Comparison of ENCODE assay signal across 1 cellular context in the genomic region with DNA sequence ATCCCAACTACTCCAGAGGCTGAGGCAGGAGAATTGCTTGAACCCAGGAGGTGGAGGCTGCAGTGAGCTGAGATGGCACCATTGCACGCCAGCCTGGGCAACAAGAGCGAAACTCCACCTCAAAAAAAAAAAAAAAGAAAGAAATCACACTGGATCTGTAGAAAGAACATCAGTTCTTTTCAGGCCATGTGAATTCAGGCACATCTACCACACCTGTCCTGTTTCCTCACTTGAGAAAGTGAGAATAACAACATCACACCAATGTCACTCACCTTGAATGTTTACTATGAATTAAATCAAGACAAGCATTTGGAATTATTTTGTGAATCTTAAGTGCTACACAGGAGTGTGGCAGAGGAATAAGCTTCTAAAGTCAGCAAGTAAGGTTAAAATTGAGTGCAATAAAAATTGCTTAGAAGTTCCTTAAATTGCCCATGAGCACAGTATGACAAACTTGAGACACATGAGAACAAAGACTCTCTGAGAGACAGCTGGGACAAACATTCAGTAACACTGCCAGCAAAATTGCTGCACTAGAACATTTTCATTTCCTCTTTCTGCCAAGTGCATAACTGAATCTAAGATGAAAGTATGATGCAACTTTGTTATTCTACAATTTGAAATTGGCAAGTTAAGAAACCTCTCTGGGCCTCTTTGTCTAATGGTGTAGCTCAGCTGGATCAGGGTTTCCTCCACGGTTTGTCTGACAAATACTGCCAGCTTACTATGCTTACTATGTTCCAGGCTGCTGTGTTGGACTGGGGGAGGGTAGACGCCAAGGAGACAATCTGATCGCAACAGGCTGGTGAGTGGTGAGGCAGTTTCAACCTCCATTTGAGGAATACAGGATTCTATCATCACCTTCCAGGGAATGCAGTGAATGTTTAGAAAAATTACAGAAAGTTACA.
TF ChIP-seq lines count a peak whose summit lies in the region.

No MANE protein-coding gene starts in this region.

TF ChIP-seq in GM12878, 131 proteins besides CTCF, POLR2A, EP300 and RAD21 (continued from another document and continues in another):
- TF ChIP-seq, protein P1, sequence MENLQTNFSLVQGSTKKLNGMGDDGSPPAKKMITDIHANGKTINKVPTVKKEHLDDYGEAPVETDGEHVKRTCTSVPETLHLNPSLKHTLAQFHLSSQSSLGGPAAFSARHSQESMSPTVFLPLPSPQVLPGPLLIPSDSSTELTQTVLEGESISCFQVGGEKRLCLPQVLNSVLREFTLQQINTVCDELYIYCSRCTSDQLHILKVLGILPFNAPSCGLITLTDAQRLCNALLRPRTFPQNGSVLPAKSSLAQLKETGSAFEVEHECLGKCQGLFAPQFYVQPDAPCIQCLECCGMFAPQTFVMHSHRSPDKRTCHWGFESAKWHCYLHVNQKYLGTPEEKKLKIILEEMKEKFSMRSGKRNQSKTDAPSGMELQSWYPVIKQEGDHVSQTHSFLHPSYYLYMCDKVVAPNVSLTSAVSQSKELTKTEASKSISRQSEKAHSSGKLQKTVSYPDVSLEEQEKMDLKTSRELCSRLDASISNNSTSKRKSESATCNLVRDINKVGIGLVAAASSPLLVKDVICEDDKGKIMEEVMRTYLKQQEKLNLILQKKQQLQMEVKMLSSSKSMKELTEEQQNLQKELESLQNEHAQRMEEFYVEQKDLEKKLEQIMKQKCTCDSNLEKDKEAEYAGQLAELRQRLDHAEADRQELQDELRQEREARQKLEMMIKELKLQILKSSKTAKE (IDR thresholded peaks at IDR 0.05; ENCODE audit: low read depth, poor library complexity, severe bottlenecking): peak; percentile 86
- no peak for TF ChIP-seq EED (IDR thresholded peaks at IDR 0.05; ENCODE audit: low read depth)
- no peak for TF ChIP-seq BRCA1 (IDR thresholded peaks at IDR 0.05; ENCODE audit: low read depth, low read length)
- TF ChIP-seq MEF2B (IDR thresholded peaks at IDR 0.05; ENCODE audit: partially characterized antibody, poor library complexity, severe bottlenecking): peak; percentile 70
- no peak; the same call in 1 of the 2 replicates for TF ChIP-seq SMAD5 (IDR thresholded peaks at IDR 0.05; ENCODE audit: low read depth)
- no peak for TF ChIP-seq USF1 (IDR thresholded peaks at IDR 0.05; ENCODE audit: borderline replicate concordance, extremely low read length, insufficient read depth, low read depth, low read length)
- 0 out of 2 replicates have a peak, but pooled peaks have one; percentile 47 for TF ChIP-seq MYB (IDR thresholded peaks at IDR 0.05; ENCODE audit: borderline replicate concordance, low read depth, low read length)
- TF ChIP-seq SP1 (IDR thresholded peaks at IDR 0.05; ENCODE audit: low read depth, low read length): peak; percentile 38
- no peak for TF ChIP-seq NRF1 (conservative IDR thresholded peaks at IDR 0.05; ENCODE audit: low read depth, low read length)
- no peak for TF ChIP-seq HSF1 (IDR thresholded peaks at IDR 0.05; ENCODE audit: low read depth, low read length)
- TF ChIP-seq, protein P2, sequence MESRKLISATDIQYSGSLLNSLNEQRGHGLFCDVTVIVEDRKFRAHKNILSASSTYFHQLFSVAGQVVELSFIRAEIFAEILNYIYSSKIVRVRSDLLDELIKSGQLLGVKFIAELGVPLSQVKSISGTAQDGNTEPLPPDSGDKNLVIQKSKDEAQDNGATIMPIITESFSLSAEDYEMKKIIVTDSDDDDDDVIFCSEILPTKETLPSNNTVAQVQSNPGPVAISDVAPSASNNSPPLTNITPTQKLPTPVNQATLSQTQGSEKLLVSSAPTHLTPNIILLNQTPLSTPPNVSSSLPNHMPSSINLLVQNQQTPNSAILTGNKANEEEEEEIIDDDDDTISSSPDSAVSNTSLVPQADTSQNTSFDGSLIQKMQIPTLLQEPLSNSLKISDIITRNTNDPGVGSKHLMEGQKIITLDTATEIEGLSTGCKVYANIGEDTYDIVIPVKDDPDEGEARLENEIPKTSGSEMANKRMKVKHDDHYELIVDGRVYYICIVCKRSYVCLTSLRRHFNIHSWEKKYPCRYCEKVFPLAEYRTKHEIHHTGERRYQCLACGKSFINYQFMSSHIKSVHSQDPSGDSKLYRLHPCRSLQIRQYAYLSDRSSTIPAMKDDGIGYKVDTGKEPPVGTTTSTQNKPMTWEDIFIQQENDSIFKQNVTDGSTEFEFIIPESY (IDR thresholded peaks at IDR 0.05): no peak
- TF ChIP-seq ASH2L (IDR thresholded peaks at IDR 0.05; ENCODE audit: borderline replicate concordance, low read depth): 0 out of 2 replicates have a peak, but pooled peaks have one; percentile 52
- TF ChIP-seq TCF12 (IDR thresholded peaks at IDR 0.05; ENCODE audit: low read depth, low read length): peak; percentile 85; the same call in 1 of the 2 replicates
- peak; percentile 60; the same call in 1 of the 2 replicates for TF ChIP-seq NBN (IDR thresholded peaks at IDR 0.05)
- no peak for TF ChIP-seq CEBPZ (IDR thresholded peaks at IDR 0.05; ENCODE audit: low read depth, low read length)
- no peak for TF ChIP-seq NFYA (IDR thresholded peaks at IDR 0.05; ENCODE audit: borderline replicate concordance, low read depth, low read length)
- peak; percentile 70; the same call in 1 of the 2 replicates for TF ChIP-seq CHD2 (IDR thresholded peaks at IDR 0.05; ENCODE audit: borderline replicate concordance, low read depth, low read length)
- no peak for TF ChIP-seq FOXK2 (IDR thresholded peaks at IDR 0.05)
- TF ChIP-seq MTA2 (IDR thresholded peaks at IDR 0.05; ENCODE audit: low read depth): peak; percentile 70
- TF ChIP-seq BACH1 (IDR thresholded peaks at IDR 0.05; ENCODE audit: borderline replicate concordance): peak; percentile 70
- no peak for TF ChIP-seq HDAC2 (IDR thresholded peaks at IDR 0.05)
- peak; percentile 32 to 50; a peak in 2 of 4 replicates for TF ChIP-seq BHLHE40 (IDR thresholded peaks at IDR 0.05; ENCODE audit: borderline replicate concordance in 1 of 2, low read depth in 2 of 2, low read length in 1 of 2)
- no peak for TF ChIP-seq ZNF274 (IDR thresholded peaks at IDR 0.05; ENCODE audit: insufficient read depth, insufficient read length)
- TF ChIP-seq EZH2 (IDR thresholded peaks at IDR 0.05; ENCODE audit: borderline replicate concordance, control insufficient read depth, low read depth, low read length): no peak
- TF ChIP-seq ZBTB4 (CRISPR knock-in tag; IDR thresholded peaks at IDR 0.05): no peak
- TF ChIP-seq TCF3 (IDR thresholded peaks at IDR 0.05; ENCODE audit: borderline replicate concordance, insufficient read depth, low read depth, low read length): peak; percentile 82; the same call in 1 of the 2 replicates
- TF ChIP-seq ZBED1 (IDR thresholded peaks at IDR 0.05; ENCODE audit: borderline replicate concordance): no peak
- TF ChIP-seq CBX5 (IDR thresholded peaks at IDR 0.05; ENCODE audit: low read depth): peak; percentile 73; the same call in 1 of the 2 replicates
- TF ChIP-seq, protein P3, sequence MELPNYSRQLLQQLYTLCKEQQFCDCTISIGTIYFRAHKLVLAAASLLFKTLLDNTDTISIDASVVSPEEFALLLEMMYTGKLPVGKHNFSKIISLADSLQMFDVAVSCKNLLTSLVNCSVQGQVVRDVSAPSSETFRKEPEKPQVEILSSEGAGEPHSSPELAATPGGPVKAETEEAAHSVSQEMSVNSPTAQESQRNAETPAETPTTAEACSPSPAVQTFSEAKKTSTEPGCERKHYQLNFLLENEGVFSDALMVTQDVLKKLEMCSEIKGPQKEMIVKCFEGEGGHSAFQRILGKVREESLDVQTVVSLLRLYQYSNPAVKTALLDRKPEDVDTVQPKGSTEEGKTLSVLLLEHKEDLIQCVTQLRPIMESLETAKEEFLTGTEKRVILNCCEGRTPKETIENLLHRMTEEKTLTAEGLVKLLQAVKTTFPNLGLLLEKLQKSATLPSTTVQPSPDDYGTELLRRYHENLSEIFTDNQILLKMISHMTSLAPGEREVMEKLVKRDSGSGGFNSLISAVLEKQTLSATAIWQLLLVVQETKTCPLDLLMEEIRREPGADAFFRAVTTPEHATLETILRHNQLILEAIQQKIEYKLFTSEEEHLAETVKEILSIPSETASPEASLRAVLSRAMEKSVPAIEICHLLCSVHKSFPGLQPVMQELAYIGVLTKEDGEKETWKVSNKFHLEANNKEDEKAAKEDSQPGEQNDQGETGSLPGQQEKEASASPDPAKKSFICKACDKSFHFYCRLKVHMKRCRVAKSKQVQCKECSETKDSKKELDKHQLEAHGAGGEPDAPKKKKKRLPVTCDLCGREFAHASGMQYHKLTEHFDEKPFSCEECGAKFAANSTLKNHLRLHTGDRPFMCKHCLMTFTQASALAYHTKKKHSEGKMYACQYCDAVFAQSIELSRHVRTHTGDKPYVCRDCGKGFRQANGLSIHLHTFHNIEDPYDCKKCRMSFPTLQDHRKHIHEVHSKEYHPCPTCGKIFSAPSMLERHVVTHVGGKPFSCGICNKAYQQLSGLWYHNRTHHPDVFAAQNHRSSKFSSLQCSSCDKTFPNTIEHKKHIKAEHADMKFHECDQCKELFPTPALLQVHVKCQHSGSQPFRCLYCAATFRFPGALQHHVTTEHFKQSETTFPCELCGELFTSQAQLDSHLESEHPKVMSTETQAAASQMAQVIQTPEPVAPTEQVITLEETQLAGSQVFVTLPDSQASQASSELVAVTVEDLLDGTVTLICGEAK (IDR thresholded peaks at IDR 0.05; ENCODE audit: borderline replicate concordance): no peak
- TF ChIP-seq ATF2 (IDR thresholded peaks at IDR 0.05; ENCODE audit: low read length): peak; percentile 96
